Comparison of ENCODE assay signal across 8 cellular contexts in genomic region chrX:76148011-76148665, GRCh38. TPM values are rescaled to one million over a fixed set of nuclear protein-coding genes. Genes with fewer than 3 reads are reported as not detected.
DNase-seq lines count a peak whose midpoint lies in the region; ATAC-seq and FAIRE-seq lines count a peak whose summit lies in the region.

No MANE protein-coding gene starts in this region.

- peaks cover 8 to 10% of the 10 kb centered on the region in 2 donors for H3K4me1 Mint-ChIP-seq in effector memory CD8-positive, alpha-beta T cell (ENCODE audit: low read depth in 2 of 2)

- no peak overlapping the region for H3K14ac ChIP-seq in neuronal stem cell (ENCODE audit: low read length)

- H3K4ac ChIP-seq in neuronal stem cell (ENCODE audit: low read length) = no peak overlapping the region

- no peak overlapping the region for H2BK120ac ChIP-seq in neuronal stem cell (ENCODE audit: low read depth, low read length)

- no peak overlapping the region for H2BK12ac ChIP-seq in neuronal stem cell (ENCODE audit: low read length)

- H3K4me2 ChIP-seq in neuronal stem cell (ENCODE audit: insufficient read depth, low read length, poor library complexity, severe bottlenecking) = no peak overlapping the region

- no peaks in the 10 kb centered on the region for H3K27me3 Mint-ChIP-seq in effector memory CD8-positive, alpha-beta T cell

- peak overlapping the region; percentile 57 for H2AFZ ChIP-seq in neuronal stem cell (ENCODE audit: low read length)

- no peak overlapping the region for H2BK5ac ChIP-seq in neuronal stem cell (ENCODE audit: low read length)

- DNase-seq in RCC 7860 (ENCODE audit: low spot score) = peak; percentile 37
- peak; percentile 0 to 3 (median 1) for DNase-seq in effector memory CD8-positive, alpha-beta T cell
- DNase-seq in neuronal stem cell (ENCODE audit: low spot score) = no peak
- DNase-seq in SHP77 treated with DMSO at 0.1 percent for 48 hours (lab: John Stamatoyannopoulos, UW) = no peak
- no peak for DNase-seq in NAMALWA (ENCODE audit: low spot score)
- DNase-seq in NCI-H1694 treated with DMSO at 0.1 percent for 48 hours (lab: John Stamatoyannopoulos, UW) = no peak
- DNase-seq in NCI-H1436 (lab: John Stamatoyannopoulos, UW) = no peak

- peaks cover 7 to 18% of the 10 kb centered on the region in 2 donors for H3K4me1 ChIP-seq in neuronal stem cell (ENCODE audit: control insufficient read depth in 2 of 2, insufficient read depth in 1 of 2, low read depth in 1 of 2, low read length in 2 of 2)

- H4K8ac ChIP-seq in neuronal stem cell (ENCODE audit: low read depth, low read length) = no peak overlapping the region

- H3K79me1 ChIP-seq in neuronal stem cell (ENCODE audit: low read depth, low read length) = no peaks in the 10 kb centered on the region

- H3K23ac ChIP-seq in neuronal stem cell (ENCODE audit: low read depth, low read length, poor library complexity) = no peak overlapping the region

- H4K91ac ChIP-seq in neuronal stem cell (ENCODE audit: low read depth, low read length, poor library complexity) = no peak overlapping the region

- peak overlapping the region; percentile 96 to 98 for H3K27ac Mint-ChIP-seq in effector memory CD8-positive, alpha-beta T cell

- no peak for FAIRE-seq in RCC 7860 (lab: Jason Lieb, UNC)

- peaks cover 16% of the 10 kb centered on the region for H3K36me3 Mint-ChIP-seq in effector memory CD8-positive, alpha-beta T cell (ENCODE audit: insufficient read depth)

- H3K18ac ChIP-seq in neuronal stem cell (ENCODE audit: low read length) = no peak overlapping the region

- no peaks in the 10 kb centered on the region for H3K9me3 ChIP-seq in neuronal stem cell (replicated peaks in 1 of 2; ENCODE audit: control insufficient read depth in 2 of 2, insufficient read depth in 1 of 2, low read depth in 1 of 2, low read length in 2 of 2)

- no peak overlapping the region for H2BK15ac ChIP-seq in neuronal stem cell (ENCODE audit: low read length)

- H3K9ac ChIP-seq in neuronal stem cell (ENCODE audit: low read depth, low read length, poor library complexity) = no peak overlapping the region

- H2AK5ac ChIP-seq in neuronal stem cell (ENCODE audit: low read depth, low read length) = no peak overlapping the region

- no CpG with 5 or more reads among the region's 6 CpGs for WGBS in neuronal stem cell (ENCODE audit: extremely low coverage in 2 of 2, insufficient read length in 2 of 2, insufficient replicate concordance in 1 of 2), 2 donors

- no peaks in the 10 kb centered on the region for H3K27me3 ChIP-seq in neuronal stem cell (ENCODE audit: control insufficient read depth in 3 of 3, insufficient read depth in 3 of 3, low read depth in 1 of 3, low read length in 3 of 3)

- peak overlapping the region; percentile 77 to 79 for H3K4me3 Mint-ChIP-seq in effector memory CD8-positive, alpha-beta T cell

- H3K36me3 ChIP-seq in neuronal stem cell (replicated peaks in 1 of 2; ENCODE audit: control insufficient read depth in 2 of 2, insufficient read depth in 2 of 2, low read length in 2 of 2) = no peaks in the 10 kb centered on the region

- H3K9me3 Mint-ChIP-seq in effector memory CD8-positive, alpha-beta T cell = no peaks in the 10 kb centered on the region

- ATAC-seq in effector memory CD8-positive, alpha-beta T cell (replicated peaks) = no peak

- H3K4me3 ChIP-seq in GM08714 (ENCODE audit: low read length) (peak overlapping the region; percentile 71), neuronal stem cell (ENCODE audit: low read length in 2 of 2) (peak overlapping the region in 1 of 2 donors; percentile 41)

- peak overlapping the region; percentile 51 for H3K27ac ChIP-seq in neuronal stem cell (replicated peaks; ENCODE audit: low read length)

RNA-seq across cellular contexts. Expression of gene PBDC1, which starts 24.7 kb away (rescaled TPM):
- polyA plus RNA-seq in neuronal stem cell (2013, experiment 1 of 2) = 34.2 TPM
- polyA plus RNA-seq in neuronal stem cell (2013, experiment 2 of 2) = 36.1 TPM

Comparison
In these comparisons a context has a peak if more than half of its experiments do, and no peak if none do; other contexts are left out.
1. DNase-seq: peak in RCC 7860 (single experiment) and effector memory CD8-positive, alpha-beta T cell (3 of 3); none in neuronal stem cell (single experiment), SHP77 treated with DMSO at 0.1 percent for 48 hours (single experiment), NAMALWA (single experiment), NCI-H1694 treated with DMSO at 0.1 percent for 48 hours (single experiment) and NCI-H1436 (single experiment).